In genomic region chr11:68664906-68665305, GRCh38 we compare ENCODE assay signal across 26 cellular contexts. TPM values are rescaled to one million over a fixed set of nuclear protein-coding genes. Genes with fewer than 3 reads are reported as not detected.
"Had no signal": no experiment of that assay in that cellular context is flagged by ENCODE, and none has a peak within 500 bp of the region (broad histone marks: within the 10 kb centered on the region; RNA-seq: fewer than 3 reads in every experiment).

No MANE protein-coding gene starts in this region.

- H3K4me3 ChIP-seq: adrenal gland, breast epithelium, Peyer's patch had no signal

- H3K27me3 ChIP-seq: Peyer's patch had no signal

- H3K27ac ChIP-seq: adrenal gland, breast epithelium, Peyer's patch had no signal

- H3K9me3 ChIP-seq: adrenal gland, breast epithelium, Peyer's patch had no signal

- H3K36me3 Mint-ChIP-seq: activated CD8-positive, alpha-beta memory T cell treated with anti-CD3 and anti-CD28 coated beads, Interleukin-2, amount 10 ng/mL, durations not matched to agents 7 days and 5 days; activated naive CD8-positive, alpha-beta T cell had no signal

- H3K27me3 Mint-ChIP-seq: activated CD8-positive, alpha-beta memory T cell treated with anti-CD3 and anti-CD28 coated beads, Interleukin-2, amount 10 ng/mL, durations not matched to agents 7 days and 5 days; activated naive CD8-positive, alpha-beta T cell had no signal

- H3K9me3 Mint-ChIP-seq: activated naive CD4-positive, alpha-beta T cell treated with anti-CD3 and anti-CD28 coated beads for 36 hours; activated T-cell treated with anti-CD3 and anti-CD28 coated beads, Interleukin-2, amount 50 U/mL, for 24 hours; activated T-helper 17 cell treated with anti-CD3 and anti-CD28 coated beads, Interleukin-2, amount 50 U/mL, for 72 hours had no signal

- H3K4me3 Mint-ChIP-seq: activated CD8-positive, alpha-beta memory T cell treated with anti-CD3 and anti-CD28 coated beads, Interleukin-2, amount 10 ng/mL, durations not matched to agents 7 days and 5 days; activated naive CD4-positive, alpha-beta T cell treated with anti-CD3 and anti-CD28 coated beads for 36 hours; activated naive CD8-positive, alpha-beta T cell; activated T-cell treated with anti-CD3 and anti-CD28 coated beads, Interleukin-2, amount 50 U/mL, for 24 hours; activated T-helper 17 cell treated with anti-CD3 and anti-CD28 coated beads, Interleukin-2, amount 50 U/mL, for 72 hours; T-helper 17 cell; WTC11 had no signal

- DNase-seq: activated CD4-positive, alpha-beta T cell treated with anti-CD3 and anti-CD28 coated beads for 48 hours; activated CD4-positive, alpha-beta T cell treated with anti-CD3 and anti-CD28 coated beads, Interleukin-2, amount 50 U/mL, for 4 hours; activated CD4-positive, CD25-positive, alpha-beta regulatory T cell treated with anti-CD3 and anti-CD28 coated beads, Interleukin-2, amount 50 U/mL, for 72 hours; activated CD8-positive, alpha-beta memory T cell treated with anti-CD3 and anti-CD28 coated beads, Interleukin-2, amount 10 ng/mL, durations not matched to agents 7 days and 5 days; activated gamma-delta T cell; activated naive CD4-positive, alpha-beta T cell treated with anti-CD3 and anti-CD28 coated beads for 36 hours; activated T-cell treated with anti-CD3 and anti-CD28 coated beads, Interleukin-2, amount 50 U/mL, for 24 hours; anterior cingulate cortex; central memory CD4-positive, alpha-beta T cell; Kasumi-1; KBM-7; NCI-H1105 treated with DMSO at 0.1 percent for 48 hours; NCI-H146; NCI-H187 treated with DMSO at 0.1 percent for 48 hours; NCI-H2081 treated with DMSO at 0.1 percent for 48 hours; NCI-H446; NCI-H524; Peyer's patch; SIG-M5; T-helper 17 cell; T-helper 9 cell had no signal

- ATAC-seq: activated CD8-positive, alpha-beta memory T cell treated with anti-CD3 and anti-CD28 coated beads, Interleukin-2, amount 10 ng/mL, durations not matched to agents 7 days and 5 days; activated T-helper 17 cell treated with anti-CD3 and anti-CD28 coated beads, Interleukin-2, amount 50 U/mL, for 72 hours; T-helper 17 cell; WTC11 had no signal

- H3K27ac Mint-ChIP-seq: activated CD8-positive, alpha-beta memory T cell treated with anti-CD3 and anti-CD28 coated beads, Interleukin-2, amount 10 ng/mL, durations not matched to agents 7 days and 5 days; activated naive CD4-positive, alpha-beta T cell treated with anti-CD3 and anti-CD28 coated beads for 36 hours; activated naive CD8-positive, alpha-beta T cell; activated T-cell treated with anti-CD3 and anti-CD28 coated beads, Interleukin-2, amount 50 U/mL, for 24 hours; activated T-helper 17 cell treated with anti-CD3 and anti-CD28 coated beads, Interleukin-2, amount 50 U/mL, for 72 hours; T-helper 17 cell; WTC11 had no signal

- H3K4me1 Mint-ChIP-seq: activated CD8-positive, alpha-beta memory T cell treated with anti-CD3 and anti-CD28 coated beads, Interleukin-2, amount 10 ng/mL, durations not matched to agents 7 days and 5 days; activated T-helper 17 cell treated with anti-CD3 and anti-CD28 coated beads, Interleukin-2, amount 50 U/mL, for 72 hours; T-helper 17 cell had no signal

- H3K36me3 ChIP-seq: adrenal gland, breast epithelium, Peyer's patch had no signal

- H3K4me1 ChIP-seq: adrenal gland, Peyer's patch had no signal

RNA-seq across cellular contexts. Expression of gene GAL, which starts 19.4 kb away (rescaled TPM):
- total RNA-seq: activated CD8-positive, alpha-beta memory T cell treated with anti-CD3 and anti-CD28 coated beads, Interleukin-2, amount 10 ng/mL, durations not matched to agents 7 days and 5 days; T-helper 17 cell had no signal
